ENCODE assay signal across 16 cellular contexts in the genomic region with DNA sequence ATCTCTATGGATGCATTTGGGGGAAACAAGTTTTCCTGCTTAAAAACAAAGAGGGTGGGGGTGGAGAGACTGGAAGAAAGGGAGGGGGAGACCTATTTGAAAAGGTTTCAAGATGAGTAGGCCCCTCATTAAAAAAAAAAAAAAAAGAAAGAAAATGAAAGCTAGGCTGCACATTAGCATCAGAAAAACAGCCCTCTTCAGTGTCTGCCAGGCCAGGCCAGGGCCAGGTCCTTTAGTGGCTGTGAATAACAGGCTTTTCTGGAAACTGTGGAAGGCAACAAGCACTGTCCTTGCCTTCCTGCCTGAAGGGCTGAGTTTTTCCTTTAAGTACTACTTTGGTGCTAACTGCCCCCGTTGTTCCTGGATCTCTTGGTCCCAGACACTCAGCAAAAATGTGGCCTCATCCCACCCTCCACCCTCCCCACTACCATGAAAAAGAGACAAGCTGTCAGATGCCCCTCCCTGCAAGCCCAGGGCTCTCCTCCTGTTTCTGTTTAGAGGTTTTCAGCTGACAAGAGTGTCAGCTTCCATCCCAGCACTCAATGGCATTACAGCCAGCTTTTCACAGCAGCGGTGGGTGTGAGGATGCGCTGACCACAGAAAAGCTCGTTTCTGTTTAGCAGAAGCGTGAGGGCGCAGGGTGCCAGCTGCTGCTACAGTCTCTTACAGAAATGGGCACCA.
DNase-seq lines count a peak whose midpoint lies in the region; ATAC-seq and TF ChIP-seq lines count a peak whose summit lies in the region.
"Had no signal": no experiment of that assay in that cellular context is flagged by ENCODE, and none has a peak within 500 bp of the region (broad histone marks: within the 10 kb centered on the region; RNA-seq: fewer than 3 reads in every experiment).

No MANE protein-coding gene starts in this region.

- H3K27me3 ChIP-seq in neural progenitor cell = no peaks in the 10 kb centered on the region

- H3K4me1 Mint-ChIP-seq in neural progenitor cell = peaks cover 57% of the 10 kb centered on the region
- H3K4me1 Mint-ChIP-seq in HFFc6 (ENCODE audit: low read depth) = peaks cover 48% of the 10 kb centered on the region

- H3F3A ChIP-seq in neural progenitor cell (ENCODE audit: low read depth) = peaks cover 7% of the 10 kb centered on the region

- no peaks in the 10 kb centered on the region for H3K79me2 ChIP-seq in neural progenitor cell (ENCODE audit: low read depth)

- peaks cover 6% of the 10 kb centered on the region for H4K20me1 ChIP-seq in neural progenitor cell (ENCODE audit: low read depth)

- H3K4me3 ChIP-seq in neural progenitor cell = no peak overlapping the region
- H3K4me3 ChIP-seq: left ventricle myocardium inferior had no signal

- H3K4me1 ChIP-seq in neural progenitor cell = no peaks in the 10 kb centered on the region

- peak overlapping the region; percentile 80 for H3K27ac Mint-ChIP-seq in neural progenitor cell
- no peak overlapping the region for H3K27ac Mint-ChIP-seq in HFFc6
- H3K27ac Mint-ChIP-seq: CD8-positive, alpha-beta memory T cell had no signal

- H3K9ac ChIP-seq in neural progenitor cell = no peak overlapping the region

- H3K4me3 Mint-ChIP-seq in neural progenitor cell = peak overlapping the region; percentile 72
- H3K4me3 Mint-ChIP-seq in HFFc6 = no peak overlapping the region
- H3K4me3 Mint-ChIP-seq: CD8-positive, alpha-beta memory T cell had no signal

- H3K27me3 Mint-ChIP-seq in neural progenitor cell (ENCODE audit: insufficient read depth, low read depth) (peaks cover 6% of the 10 kb centered on the region), HFFc6 (ENCODE audit: insufficient read depth) (peaks cover 3% of the 10 kb centered on the region; the same call in 1 of the 2 replicates)

- DNase-seq in NCI-H748 (lab: John Stamatoyannopoulos, UW; ENCODE audit: unreplicated experiment) = peak; percentile 59
- no peak for DNase-seq in NCI-H748 treated with DMSO at 0.1 percent for 48 hours (lab: John Stamatoyannopoulos, UW)
- DNase-seq in NCI-H1092 treated with DMSO at 0.1 percent for 48 hours (lab: John Stamatoyannopoulos, UW) = peak; percentile 72
- peak in 4 of 61 donors; percentile 2 to 44 (median 10) for DNase-seq in caudate nucleus (lab: John Stamatoyannopoulos, UW)
- DNase-seq in neural progenitor cell (ENCODE audit: low spot score) = peak; percentile 23
- DNase-seq in DMS 273 treated with DMSO at 0.1 percent for 48 hours (lab: John Stamatoyannopoulos, UW) = no peak
- no peak for DNase-seq in HFFc6
- DNase-seq: activated naive CD4-positive, alpha-beta T cell treated with anti-CD3 and anti-CD28 coated beads, Interleukin-2, amount 50 U/mL, for 16 hours; CD8-positive, alpha-beta memory T cell; cerebellar nuclear complex; erythroblast; left ventricle myocardium inferior; NCI-H1105; NK-92 treated with Interleukin-12 subunit alpha and Interleukin-12 subunit beta, amount 100 ng/mL, for 24 hours; small intestine had no signal

- peak overlapping the region; percentile 30 for H3K27ac ChIP-seq in caudate nucleus (ENCODE audit: low read depth, low read length)
- no peak overlapping the region for H3K27ac ChIP-seq in neural progenitor cell
- H3K27ac ChIP-seq: left ventricle myocardium inferior had no signal

- no peak overlapping the region for H3K4me2 ChIP-seq in neural progenitor cell

- no peak overlapping the region for H2AFZ ChIP-seq in neural progenitor cell (replicated peaks)

- ATAC-seq in HG03342 (IDR thresholded peaks at IDR 0.05; ENCODE audit: unreplicated experiment) = no peak

- no peaks in the 10 kb centered on the region for H3K9me3 Mint-ChIP-seq in neural progenitor cell
- no peaks in the 10 kb centered on the region for H3K9me3 Mint-ChIP-seq in HFFc6

- H3K36me3 Mint-ChIP-seq in neural progenitor cell (no peaks in the 10 kb centered on the region), HFFc6 (ENCODE audit: low read depth) (no peaks in the 10 kb centered on the region)
- H3K36me3 Mint-ChIP-seq: CD8-positive, alpha-beta memory T cell had no signal

- H3K9me3 ChIP-seq in neural progenitor cell (ENCODE audit: low read depth) = no peaks in the 10 kb centered on the region
- H3K9me3 ChIP-seq: left ventricle myocardium inferior had no signal

- H3K36me3 ChIP-seq in neural progenitor cell = no peaks in the 10 kb centered on the region
- H3K36me3 ChIP-seq: left ventricle myocardium inferior had no signal

- TF ChIP-seq CTCF in neural progenitor cell (IDR thresholded peaks at IDR 0.05) (no peak), HFFc6 (IDR thresholded peaks at IDR 0.05) (no peak)

Comparison
In these comparisons a context has a peak if more than half of its experiments do, and no peak if none do; other contexts are left out.
1. DNase-seq: peak in NCI-H748 (single experiment), NCI-H1092 treated with DMSO at 0.1 percent for 48 hours (single experiment) and neural progenitor cell (single experiment); none in NCI-H748 treated with DMSO at 0.1 percent for 48 hours (single experiment), DMS 273 treated with DMSO at 0.1 percent for 48 hours (single experiment) and HFFc6 (single experiment).